ENCODE assay signal across 9 cellular contexts in genomic region chr3:70519005-70519404, GRCh38.
"Had no signal": no experiment of that assay in that cellular context is flagged by ENCODE, and none has a peak within 500 bp of the region (broad histone marks: within the 10 kb centered on the region; RNA-seq: fewer than 3 reads in every experiment).

No MANE protein-coding gene starts in this region.

- H3K27ac ChIP-seq: GM23248, HL-60, KMS-11 had no signal

- DNase-seq: GM23248, GOT3, H9, HCEC 1CT, KBM-7 had no signal

- H3K4me3 Mint-ChIP-seq: H9, IgD-negative memory B cell had no signal

- H3K9me3 Mint-ChIP-seq: H9 had no signal

- ATAC-seq: HepG2 had no signal

- H3K27ac Mint-ChIP-seq: IgD-negative memory B cell had no signal

- H3K4me3 ChIP-seq: GM23248 had no signal

- H3K36me3 Mint-ChIP-seq: IgD-negative memory B cell had no signal

- H3K4me1 Mint-ChIP-seq: IgD-negative memory B cell had no signal
